Comparison of ENCODE assay signal across 16 cellular contexts in the genomic region with DNA sequence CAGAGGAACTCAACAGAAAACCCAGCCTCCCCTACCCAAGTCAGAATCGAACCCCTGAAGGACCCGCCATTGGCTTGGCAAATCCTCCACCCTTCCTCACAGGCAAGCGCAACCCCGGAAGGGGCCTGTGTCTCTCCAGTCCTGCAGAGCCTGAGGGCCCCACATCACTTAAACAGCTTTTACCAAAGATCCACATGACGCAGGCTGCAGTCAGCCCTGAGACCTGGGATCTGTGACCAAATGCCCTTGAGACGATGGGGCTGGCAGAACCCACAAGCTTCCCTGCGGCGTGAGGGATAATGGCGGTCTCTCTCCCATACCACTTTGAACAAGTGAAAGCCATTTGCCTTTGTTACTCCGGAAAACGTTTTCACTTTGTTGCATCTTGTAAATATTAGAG.
"Had no signal": no experiment of that assay in that cellular context is flagged by ENCODE, and none has a peak within 500 bp of the region (broad histone marks: within the 10 kb centered on the region; RNA-seq: fewer than 3 reads in every experiment).

No MANE protein-coding gene starts in this region.

- H3K4me3 ChIP-seq: cardiac muscle cell, dorsolateral prefrontal cortex, tibial nerve, vagina had no signal

- H3K9me3 Mint-ChIP-seq: activated CD4-positive, alpha-beta memory T cell treated with anti-CD3 and anti-CD28 coated beads for 36 hours; activated naive CD4-positive, alpha-beta T cell treated with anti-CD3 and anti-CD28 coated beads, Interleukin-2, amount 50 U/mL, for 72 hours; activated T-helper 1 cell treated with anti-CD3 and anti-CD28 coated beads, Interleukin-12 subunit alpha, Interleukin-12 subunit beta, Interleukin-2, Interleukin-4 antibody, amounts not matched to agents 30 ng/mL and 10 ng/mL and 1 ng/mL, durations not matched to agents 14 hours and 24 hours and 36 hours; endodermal cell; naive thymus-derived CD8-positive, alpha-beta T cell; stimulated activated naive CD8-positive, alpha-beta T cell treated with anti-CD3 and anti-CD28 coated beads, Interleukin-15, Interleukin-2, amounts not matched to agents 100 ng/mL and 50 ng/mL, for 24 hours had no signal

- H3K27me3 ChIP-seq: cardiac muscle cell, dorsolateral prefrontal cortex, tibial nerve, vagina had no signal

- H3K27ac Mint-ChIP-seq: activated CD4-positive, alpha-beta memory T cell treated with anti-CD3 and anti-CD28 coated beads for 36 hours; activated naive CD4-positive, alpha-beta T cell treated with anti-CD3 and anti-CD28 coated beads, Interleukin-2, amount 50 U/mL, for 72 hours; activated T-helper 1 cell treated with anti-CD3 and anti-CD28 coated beads, Interleukin-12 subunit alpha, Interleukin-12 subunit beta, Interleukin-2, Interleukin-4 antibody, amounts not matched to agents 30 ng/mL and 10 ng/mL and 1 ng/mL, durations not matched to agents 14 hours and 24 hours and 36 hours had no signal

- ATAC-seq: activated naive CD4-positive, alpha-beta T cell treated with anti-CD3 and anti-CD28 coated beads, Interleukin-2, amount 50 U/mL, for 72 hours; naive thymus-derived CD8-positive, alpha-beta T cell had no signal

- H3K4me3 Mint-ChIP-seq: activated CD4-positive, alpha-beta memory T cell treated with anti-CD3 and anti-CD28 coated beads for 36 hours; activated T-helper 1 cell treated with anti-CD3 and anti-CD28 coated beads, Interleukin-12 subunit alpha, Interleukin-12 subunit beta, Interleukin-2, Interleukin-4 antibody, amounts not matched to agents 30 ng/mL and 10 ng/mL and 1 ng/mL, durations not matched to agents 14 hours and 24 hours and 36 hours; endodermal cell; naive thymus-derived CD8-positive, alpha-beta T cell; stimulated activated naive CD8-positive, alpha-beta T cell treated with anti-CD3 and anti-CD28 coated beads, Interleukin-15, Interleukin-2, amounts not matched to agents 100 ng/mL and 50 ng/mL, for 24 hours had no signal

- H3K27ac ChIP-seq: cardiac muscle cell, dorsolateral prefrontal cortex, tibial nerve, vagina had no signal

- H3K27me3 Mint-ChIP-seq: activated CD4-positive, alpha-beta memory T cell treated with anti-CD3 and anti-CD28 coated beads for 36 hours; naive thymus-derived CD8-positive, alpha-beta T cell; stimulated activated naive CD8-positive, alpha-beta T cell treated with anti-CD3 and anti-CD28 coated beads, Interleukin-15, Interleukin-2, amounts not matched to agents 100 ng/mL and 50 ng/mL, for 24 hours had no signal

- H3K9me3 ChIP-seq: tibial nerve, vagina had no signal

- H3K4me1 ChIP-seq: vagina had no signal

- DNase-seq: activated CD4-positive, alpha-beta memory T cell treated with anti-CD3 and anti-CD28 coated beads for 36 hours; activated CD4-positive, alpha-beta T cell treated with anti-CD3 and anti-CD28 coated beads for 4 hours; activated gamma-delta T cell treated with Interleukin-2 at 50 U/mL for 16 hours; activated T-cell treated with anti-CD3 and anti-CD28 coated beads for 4 hours; dorsolateral prefrontal cortex; endodermal cell; head of caudate nucleus; kidney glomerular epithelial cell; naive thymus-derived CD8-positive, alpha-beta T cell had no signal

- FAIRE-seq: frontal cortex had no signal
